Comparison of ENCODE assay signal across 8 cellular contexts in the genomic region with DNA sequence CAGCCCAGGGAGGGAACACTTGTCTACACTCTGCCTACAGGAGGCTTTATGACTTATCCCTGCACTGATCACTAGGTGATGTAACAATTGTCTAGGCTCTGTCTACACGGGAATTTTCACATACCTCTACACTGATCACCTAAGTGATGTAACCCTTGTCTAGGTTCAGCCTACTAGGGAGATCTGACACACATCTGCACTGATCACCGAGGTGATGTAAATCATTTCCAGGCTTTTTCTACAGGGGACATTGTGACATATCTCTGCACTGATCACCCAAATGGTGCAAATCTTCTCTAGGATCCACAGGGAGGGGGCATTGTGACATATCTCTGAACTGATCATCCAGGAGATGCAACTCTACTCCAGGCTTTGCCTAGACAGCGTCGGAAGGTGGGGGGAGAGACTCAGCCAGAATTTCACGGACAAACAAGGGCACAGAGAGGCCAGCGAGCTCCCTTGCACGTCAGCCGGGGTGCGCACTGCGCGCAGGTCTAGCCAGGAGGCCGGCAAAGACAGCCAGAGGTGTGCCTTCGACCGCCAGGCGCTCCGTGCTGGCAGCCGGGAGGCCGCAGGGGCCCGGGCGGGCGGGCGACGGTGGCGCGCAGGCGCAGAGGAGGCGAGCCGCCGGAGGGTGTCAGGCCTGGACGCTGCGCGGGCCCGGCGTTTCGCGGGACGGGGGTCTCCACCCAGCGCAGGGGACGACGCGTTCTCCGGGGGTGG. TPM values are rescaled to one million over a fixed set of nuclear protein-coding genes. Genes with fewer than 3 reads are reported as not detected.
DNase-seq lines count a peak whose midpoint lies in the region; ATAC-seq and TF ChIP-seq lines count a peak whose summit lies in the region.

No MANE protein-coding gene starts in this region.

- no peaks in the 10 kb centered on the region for H3K27me3 Mint-ChIP-seq in activated CD4-positive, alpha-beta T cell treated with anti-CD3 and anti-CD28 coated beads, Interleukin-2, amount 10 ng/mL, durations not matched to agents 7 days and 5 days
- peaks cover 17% of the 10 kb centered on the region for H3K27me3 Mint-ChIP-seq in endodermal cell (ENCODE audit: insufficient read depth)
- no peaks in the 10 kb centered on the region for H3K27me3 Mint-ChIP-seq in stimulated activated naive CD8-positive, alpha-beta T cell treated with anti-CD3 and anti-CD28 coated beads, Interleukin-15, Interleukin-2, amounts not matched to agents 100 ng/mL and 50 ng/mL, for 24 hours

- peaks cover 10% of the 10 kb centered on the region for H3K4me1 Mint-ChIP-seq in activated CD4-positive, alpha-beta T cell treated with anti-CD3 and anti-CD28 coated beads, Interleukin-2, amount 10 ng/mL, durations not matched to agents 7 days and 5 days
- no peaks in the 10 kb centered on the region for H3K4me1 Mint-ChIP-seq in endodermal cell
- peaks cover 8% of the 10 kb centered on the region for H3K4me1 Mint-ChIP-seq in stimulated activated naive CD8-positive, alpha-beta T cell treated with anti-CD3 and anti-CD28 coated beads, Interleukin-15, Interleukin-2, amounts not matched to agents 100 ng/mL and 50 ng/mL, for 24 hours (ENCODE audit: low read depth)

- no peaks in the 10 kb centered on the region for H3K27me3 ChIP-seq in endodermal cell (ENCODE audit: control insufficient read depth, insufficient read depth, low read length, poor library complexity, severe bottlenecking)
- H3K27me3 ChIP-seq in muscle layer of duodenum (ENCODE audit: low read depth, low read length): no peaks in the 10 kb centered on the region

- no peaks in the 10 kb centered on the region for H3K36me3 ChIP-seq in endodermal cell (ENCODE audit: control insufficient read depth, insufficient read depth, low read length)
- H3K36me3 ChIP-seq in muscle layer of duodenum (ENCODE audit: control insufficient read depth in 1 of 2, insufficient read depth in 2 of 2, low read length in 2 of 2): no peaks in the 10 kb centered on the region

- DNase-seq in AG20443 (ENCODE audit: low spot score) (peak; percentile 88), endodermal cell (peak; percentile 85), midbrain (lab: John Stamatoyannopoulos, UW) (no peak)
- peak; percentile 58 for DNase-seq in activated CD4-positive, alpha-beta T cell treated with anti-CD3 and anti-CD28 coated beads, Interleukin-2, amount 10 ng/mL, durations not matched to agents 7 days and 5 days

- no peak overlapping the region for H3K9ac ChIP-seq in endodermal cell (ENCODE audit: extremely low read depth, low read length, poor library complexity, severe bottlenecking)

- peak overlapping the region; percentile 69 for H3K4me3 Mint-ChIP-seq in activated CD4-positive, alpha-beta T cell treated with anti-CD3 and anti-CD28 coated beads, Interleukin-2, amount 10 ng/mL, durations not matched to agents 7 days and 5 days
- H3K4me3 Mint-ChIP-seq in endodermal cell: peak overlapping the region; percentile 48
- peak overlapping the region; percentile 72 for H3K4me3 Mint-ChIP-seq in stimulated activated naive CD8-positive, alpha-beta T cell treated with anti-CD3 and anti-CD28 coated beads, Interleukin-15, Interleukin-2, amounts not matched to agents 100 ng/mL and 50 ng/mL, for 24 hours

- H3K9me3 ChIP-seq in endodermal cell (ENCODE audit: control insufficient read depth, low read length): peaks cover 23% of the 10 kb centered on the region
- H3K9me3 ChIP-seq in muscle layer of duodenum (ENCODE audit: control insufficient read depth in 1 of 2, low read length in 2 of 2): no peaks in the 10 kb centered on the region

- H3K27ac Mint-ChIP-seq in activated CD4-positive, alpha-beta T cell treated with anti-CD3 and anti-CD28 coated beads, Interleukin-2, amount 10 ng/mL, durations not matched to agents 7 days and 5 days: peak overlapping the region; percentile 67
- no peak overlapping the region for H3K27ac Mint-ChIP-seq in endodermal cell
- peak overlapping the region; percentile 91 for H3K27ac Mint-ChIP-seq in stimulated activated naive CD8-positive, alpha-beta T cell treated with anti-CD3 and anti-CD28 coated beads, Interleukin-15, Interleukin-2, amounts not matched to agents 100 ng/mL and 50 ng/mL, for 24 hours

- H3K27ac ChIP-seq in endodermal cell (ENCODE audit: low read depth, low read length) (no peak overlapping the region), muscle layer of duodenum (ENCODE audit: low read length) (no peak overlapping the region)

- H3K4me1 ChIP-seq in endodermal cell (ENCODE audit: control insufficient read depth, insufficient read depth, low read length) (no peaks in the 10 kb centered on the region), muscle layer of duodenum (ENCODE audit: control insufficient read depth in 1 of 2, insufficient read depth in 2 of 2, low read length in 2 of 2) (no peaks in the 10 kb centered on the region)

- POLR2A ChIA-PET in activated CD4-positive, alpha-beta T cell treated with anti-CD3 and anti-CD28 coated beads, Interleukin-2, amount 10 ng/mL, durations not matched to agents 7 days and 5 days (lab: Charles Lee): interaction anchor here (0.5 kb wide), 1 partner anchor 228 kb away, joined by 3 read pairs; no protein-coding TSS in a partner anchor

- peaks cover 2% of the 10 kb centered on the region for H3K36me3 Mint-ChIP-seq in activated CD4-positive, alpha-beta T cell treated with anti-CD3 and anti-CD28 coated beads, Interleukin-2, amount 10 ng/mL, durations not matched to agents 7 days and 5 days (ENCODE audit: low read depth)
- H3K36me3 Mint-ChIP-seq in endodermal cell (ENCODE audit: low read depth): peaks cover 10% of the 10 kb centered on the region
- H3K36me3 Mint-ChIP-seq in stimulated activated naive CD8-positive, alpha-beta T cell treated with anti-CD3 and anti-CD28 coated beads, Interleukin-15, Interleukin-2, amounts not matched to agents 100 ng/mL and 50 ng/mL, for 24 hours (ENCODE audit: low read depth): peaks cover 3% of the 10 kb centered on the region

- CTCF ChIA-PET in activated CD4-positive, alpha-beta T cell treated with anti-CD3 and anti-CD28 coated beads, Interleukin-2, amount 10 ng/mL, durations not matched to agents 7 days and 5 days (lab: Charles Lee): no interaction called here

- ATAC-seq in HG02798 (IDR thresholded peaks at IDR 0.05; ENCODE audit: poor library complexity, unreplicated experiment) (peak; percentile 26), HG03457 (IDR thresholded peaks at IDR 0.05; ENCODE audit: unreplicated experiment) (no peak)

- H3K4me3 ChIP-seq in endodermal cell (ENCODE audit: low read length) (peak overlapping the region; percentile 56), muscle layer of duodenum (ENCODE audit: low read depth in 1 of 2, low read length in 2 of 2) (peak overlapping the region; percentile 40 to 53)

- 19 to 35% methylated on average over 11 to 36 of the region's 42 CpGs for WGBS in endodermal cell (ENCODE audit: insufficient coverage in 1 of 2, insufficient read length in 1 of 2), 2 experiments

- peaks cover 23% of the 10 kb centered on the region for H3K9me3 Mint-ChIP-seq in activated CD4-positive, alpha-beta T cell treated with anti-CD3 and anti-CD28 coated beads, Interleukin-2, amount 10 ng/mL, durations not matched to agents 7 days and 5 days
- H3K9me3 Mint-ChIP-seq in endodermal cell: peaks cover 52% of the 10 kb centered on the region
- H3K9me3 Mint-ChIP-seq in stimulated activated naive CD8-positive, alpha-beta T cell treated with anti-CD3 and anti-CD28 coated beads, Interleukin-15, Interleukin-2, amounts not matched to agents 100 ng/mL and 50 ng/mL, for 24 hours: peaks cover 19% of the 10 kb centered on the region

- TF ChIP-seq CTCF in endodermal cell (conservative IDR thresholded peaks at IDR 0.05): no peak

RNA-seq across cellular contexts. Expression of gene USP14, which starts 46.9 kb away (rescaled TPM):
- 10 to 100 TPM; 67.4 to 82.5 TPM for total RNA-seq in activated CD4-positive, alpha-beta T cell treated with anti-CD3 and anti-CD28 coated beads, Interleukin-2, amount 10 ng/mL, durations not matched to agents 7 days and 5 days
- 10 to 100 TPM; 76.2 to 92.4 TPM for total RNA-seq in endodermal cell
- 75.7 TPM for polyA plus RNA-seq in endodermal cell (2013, experiment 1 of 2)
- 76.1 TPM for polyA plus RNA-seq in endodermal cell (2013, experiment 2 of 2)
